8 cellular contexts compared by ENCODE assay signal in the genomic region with DNA sequence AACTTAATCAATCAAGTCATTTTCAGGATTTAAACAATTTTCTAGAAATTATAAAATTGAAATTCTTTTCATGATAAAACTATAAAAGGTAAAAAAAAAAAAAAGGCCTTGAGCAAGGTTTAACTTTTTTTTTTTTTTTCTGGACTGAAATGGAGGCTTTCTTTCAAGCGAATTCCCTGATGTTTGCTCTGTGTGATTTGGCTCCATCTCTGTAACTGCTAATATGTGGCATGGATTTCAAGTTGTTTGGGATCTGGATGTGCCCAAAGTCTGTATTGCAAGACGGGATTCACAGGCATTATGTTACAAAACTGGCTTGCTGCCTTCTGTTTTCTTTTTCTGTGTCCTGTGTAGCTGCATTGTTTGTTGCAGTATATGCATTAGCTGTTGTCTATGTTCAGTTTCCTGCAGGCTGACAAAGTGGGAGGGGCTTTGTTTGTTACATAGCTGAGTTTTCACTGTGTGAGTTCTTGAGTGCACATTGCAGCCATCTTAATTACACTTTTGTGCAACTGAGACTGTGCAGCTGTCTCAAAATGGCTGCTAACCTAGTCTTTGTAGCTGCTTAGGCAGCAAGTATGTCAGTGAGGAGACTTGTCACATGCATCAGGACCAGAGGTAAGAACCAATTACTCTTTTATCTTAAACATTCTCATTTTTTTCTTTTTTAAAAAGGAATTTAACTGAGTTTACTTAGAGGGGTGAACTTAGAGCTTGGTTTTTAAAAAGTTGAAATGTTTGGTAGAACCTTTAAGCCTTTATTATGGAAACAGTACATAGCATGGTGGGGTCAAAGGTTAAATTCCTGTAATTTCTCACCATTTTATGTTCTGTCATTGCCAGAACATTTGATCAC. TPM values are rescaled to one million over a fixed set of nuclear protein-coding genes. Genes with fewer than 3 reads are reported as not detected.
DNase-seq lines count a peak whose midpoint lies in the region; ATAC-seq, FAIRE-seq and TF ChIP-seq lines count a peak whose summit lies in the region.

No MANE protein-coding gene starts in this region.

- peaks cover 11% of the 10 kb centered on the region; the same call in 1 of the 2 replicates for H3K4me1 ChIP-seq in HepG2 (ENCODE audit: insufficient read depth, low read length)

- H4K20me1 ChIP-seq in HepG2 (ENCODE audit: insufficient read depth, low read length): no peaks in the 10 kb centered on the region

- H3K27ac ChIP-seq in HepG2 (ENCODE audit: extremely low read length, insufficient read depth, low read length): peak overlapping the region; percentile 84

- peaks cover 19% of the 10 kb centered on the region for H3K79me2 ChIP-seq in HepG2 (ENCODE audit: insufficient read depth, low read length)

- TF ChIP-seq POLR2A in GM18526 (IDR thresholded peaks at IDR 0.05; ENCODE audit: extremely low read depth, insufficient read length) (peak; percentile 24), HepG2 (IDR thresholded peaks at IDR 0.05; ENCODE audit: insufficient read depth in 1 of 2, low read depth in 2 of 2, low read length in 2 of 2) (peak; percentile 33 to 62; a peak in 3 of 4 replicates)

- H3K9ac ChIP-seq in HepG2 (ENCODE audit: insufficient read depth, low read depth, low read length): peak overlapping the region; percentile 60

- H3K4me3 ChIP-seq in AG09309 (ENCODE audit: control insufficient read depth, low read depth, low read length) (no peak overlapping the region), WI38 (ENCODE audit: low read depth, low read length) (peak overlapping the region; percentile 28), HepG2 (replicated peaks in 1 of 3; ENCODE audit: insufficient read depth in 1 of 3, low read depth in 2 of 3, low read length in 3 of 3) (peak overlapping the region; percentile 39 to 53 (median 51); a peak in 5 of 6 replicates)

- in situ Hi-C loops in HepG2 (cut with HindIII; ENCODE audit: extremely low pct_ligation_motif_present, low pct_unique_long_range_greater_than_20kb): loop anchor here (5.0 kb wide), 1 partner anchor 128 kb away; no protein-coding TSS in a partner anchor

- intact Hi-C loops in HepG2 (cut with micrococcal nuclease; ENCODE audit: unreplicated experiment): loop anchor here (1.0 kb wide), 2 partner anchors 9 to 128 kb away; no protein-coding TSS in a partner anchor

- H3K27me3 ChIP-seq in HepG2 (ENCODE audit: control insufficient read depth in 1 of 2, insufficient read depth in 2 of 2, low read length in 2 of 2): no peaks in the 10 kb centered on the region

- DNase-seq in AG09309 (ENCODE audit: low read depth) (peak; percentile 74), NCI-H2081 (lab: John Stamatoyannopoulos, UW) (peak; percentile 83 to 97), dermis microvascular lymphatic vessel endothelial cell (ENCODE audit: low read depth in 2 of 2) (peak; percentile 86 to 87), HepG2 (ENCODE audit: low spot score) (peak; percentile 88)
- DNase-seq in stimulated activated CD8-positive, alpha-beta memory T cell treated with anti-CD3 and anti-CD28 coated beads, Interleukin-12 subunit alpha, Interleukin-12 subunit beta, amount 100 ng/mL, for 1 hour (ENCODE audit: low read depth): peak; percentile 38

- FAIRE-seq in HepG2 (lab: Jason Lieb, UNC): peak; percentile 81

- TF ChIP-seq RAD21 in HepG2 (CRISPR knock-in tag; IDR thresholded peaks at IDR 0.05): 0 out of 2 replicates have a peak, but pooled peaks have one; percentile 17

- no peaks in the 10 kb centered on the region for H3K36me3 ChIP-seq in HepG2 (replicated peaks in 1 of 2; ENCODE audit: control insufficient read depth in 1 of 2, insufficient read depth in 2 of 2, low read length in 2 of 2)

- CTCF ChIA-PET in HepG2 (lab: Yijun Ruan, JAX; ENCODE audit: low intra/inter-chr PET ratio, low total read pairs): no interaction called here

- BruUV-seq in HepG2 (replicated peaks; lab: Mats Ljungman, UMichigan): no TSS peak

- peak; percentile 39 to 60; a peak in 2 of 4 replicates for TF ChIP-seq EP300 in HepG2 (IDR thresholded peaks at IDR 0.05; ENCODE audit: low read depth in 2 of 2, low read length in 2 of 2)
- no peak for TF ChIP-seq EP300 in HepG2 (CRISPR knock-in tag; IDR thresholded peaks at IDR 0.05; ENCODE audit: borderline replicate concordance)

- 0% methylated on average over 2 of the region's 2 CpGs for WGBS in HepG2 (ENCODE audit: low lambda C conversion rate)

- H3K4me2 ChIP-seq in HepG2 (ENCODE audit: low read depth, low read length): peak overlapping the region; percentile 55

- POLR2A ChIA-PET in HepG2 (lab: Yijun Ruan, JAX): interaction anchor here (1.1 to 3.1 kb wide), 4 partner anchors 10 to 386 kb away, joined by 4 to 39 read pairs (median 18); a partner anchor contains a TSS

- ATAC-seq in HG03025 (IDR thresholded peaks at IDR 0.05; ENCODE audit: low FRiP score, unreplicated experiment) (peak; percentile 88), HepG2 (peak; percentile 97)

- H3K9me3 ChIP-seq in HepG2 (ENCODE audit: low read length): peaks cover 5% of the 10 kb centered on the region

- TF ChIP-seq CTCF in AG09309 (IDR thresholded peaks at IDR 0.05; ENCODE audit: control insufficient read depth, insufficient read depth, low read depth, low read length, missing control alignments) (no peak), WI38 (IDR thresholded peaks at IDR 0.05; ENCODE audit: low read depth, low read length) (no peak), HepG2 (CRISPR knock-in tag; IDR thresholded peaks at IDR 0.05) (no peak)

- peak overlapping the region; percentile 88 for H2AFZ ChIP-seq in HepG2 (ENCODE audit: low read length)

TF ChIP-seq in HepG2, 621 proteins besides CTCF, POLR2A, EP300 and RAD21 (continues in another document):
- TF ChIP-seq, protein P1, sequence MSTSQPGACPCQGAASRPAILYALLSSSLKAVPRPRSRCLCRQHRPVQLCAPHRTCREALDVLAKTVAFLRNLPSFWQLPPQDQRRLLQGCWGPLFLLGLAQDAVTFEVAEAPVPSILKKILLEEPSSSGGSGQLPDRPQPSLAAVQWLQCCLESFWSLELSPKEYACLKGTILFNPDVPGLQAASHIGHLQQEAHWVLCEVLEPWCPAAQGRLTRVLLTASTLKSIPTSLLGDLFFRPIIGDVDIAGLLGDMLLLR (CRISPR knock-in tag; IDR thresholded peaks at IDR 0.05): no peak
- TF ChIP-seq, protein P2, sequence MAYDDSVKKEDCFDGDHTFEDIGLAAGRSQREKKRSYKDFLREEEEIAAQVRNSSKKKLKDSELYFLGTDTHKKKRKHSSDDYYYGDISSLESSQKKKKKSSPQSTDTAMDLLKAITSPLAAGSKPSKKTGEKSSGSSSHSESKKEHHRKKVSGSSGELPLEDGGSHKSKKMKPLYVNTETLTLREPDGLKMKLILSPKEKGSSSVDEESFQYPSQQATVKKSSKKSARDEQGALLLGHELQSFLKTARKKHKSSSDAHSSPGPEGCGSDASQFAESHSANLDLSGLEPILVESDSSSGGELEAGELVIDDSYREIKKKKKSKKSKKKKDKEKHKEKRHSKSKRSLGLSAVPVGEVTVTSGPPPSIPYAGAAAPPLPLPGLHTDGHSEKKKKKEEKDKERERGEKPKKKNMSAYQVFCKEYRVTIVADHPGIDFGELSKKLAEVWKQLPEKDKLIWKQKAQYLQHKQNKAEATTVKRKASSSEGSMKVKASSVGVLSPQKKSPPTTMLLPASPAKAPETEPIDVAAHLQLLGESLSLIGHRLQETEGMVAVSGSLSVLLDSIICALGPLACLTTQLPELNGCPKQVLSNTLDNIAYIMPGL (CRISPR knock-in tag; IDR thresholded peaks at IDR 0.05; ENCODE audit: borderline replicate concordance in 1 of 2, low read depth in 1 of 2): 0 out of 4 replicates have a peak, but pooled peaks have one; percentile 26 to 38
- TF ChIP-seq, protein P3, sequence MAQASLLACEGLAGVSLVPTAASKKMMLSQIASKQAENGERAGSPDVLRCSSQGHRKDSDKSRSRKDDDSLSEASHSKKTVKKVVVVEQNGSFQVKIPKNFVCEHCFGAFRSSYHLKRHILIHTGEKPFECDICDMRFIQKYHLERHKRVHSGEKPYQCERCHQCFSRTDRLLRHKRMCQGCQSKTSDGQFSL (CRISPR knock-in tag; IDR thresholded peaks at IDR 0.05): no peak

RNA-seq across cellular contexts. Expression of a gene that starts 19.5 kb away (rescaled TPM):
- total RNA-seq in dermis microvascular lymphatic vessel endothelial cell (14.4 and 14.9 TPM in 2 replicates), HepG2 (2016; rRNA removed; fragmentation: Illumina TruSeq; extraction: Trizol) (11.8 and 15.2 TPM in 2 replicates)
- total RNA-seq in HepG2 (2016; cell fraction: cytosol; rRNA removed; fragmentation: Illumina TruSeq; extraction: Trizol; ENCODE audit: low read depth): 13.2 and 15.0 TPM in 2 replicates
- total RNA-seq in HepG2 (2016; cell fraction: insoluble cytoplasmic fraction; rRNA removed; fragmentation: Illumina TruSeq; extraction: Trizol): 7.3 and 14.4 TPM in 2 replicates
- 15.8 and 17.6 TPM in 2 replicates for total RNA-seq in HepG2 (2016; cell fraction: membrane; rRNA removed; fragmentation: Illumina TruSeq; extraction: Trizol)
- 12.9 and 14.6 TPM in 2 replicates for total RNA-seq in HepG2 (2016; cell fraction: nucleus; rRNA removed; fragmentation: Illumina TruSeq; extraction: Trizol)
- 1.5 and 1.8 TPM in 2 replicates for polyA plus RNA-seq in HepG2 (2011; rRNA removed)
- 0.78 and 0.96 TPM in 2 replicates for polyA plus RNA-seq in HepG2 (2011; cell fraction: cytosol; rRNA removed)
- 1.6 and 1.9 TPM in 2 replicates for polyA plus RNA-seq in HepG2 (2011; cell fraction: nucleus; rRNA removed)
- 1.4 and 4.3 TPM in 2 replicates for polyA plus RNA-seq in HepG2 (2012)
- polyA plus RNA-seq in HepG2 (2016; cell fraction: cytosol; fragmentation: Illumina TruSeq; extraction: Trizol; ENCODE audit: low read depth): 0.19 and 0.22 TPM in 2 replicates
- polyA plus RNA-seq in HepG2 (2016; cell fraction: insoluble cytoplasmic fraction; fragmentation: Illumina TruSeq; extraction: Trizol; ENCODE audit: low read depth): 5.7 and 6.5 TPM in 2 replicates
- polyA plus RNA-seq in HepG2 (2016; cell fraction: membrane; fragmentation: Illumina TruSeq; extraction: Trizol; ENCODE audit: low read depth): 0.56 and 0.68 TPM in 2 replicates
- 3.9 and 4.7 TPM in 2 replicates for polyA plus RNA-seq in HepG2 (2016; cell fraction: nucleus; fragmentation: Illumina TruSeq; extraction: Trizol; ENCODE audit: insufficient read depth, low read depth)
- polyA minus RNA-seq in HepG2 (2011; rRNA and poly(A)+ RNA removed; ENCODE audit: low replicate concordance): 12.7 and 41.4 TPM in 2 replicates
- polyA minus RNA-seq in HepG2 (2011; cell fraction: cytosol; rRNA and poly(A)+ RNA removed): 4.7 TPM in 2 replicates
- 15.3 and 17.4 TPM in 2 replicates for polyA minus RNA-seq in HepG2 (2011; cell fraction: nucleus; rRNA and poly(A)+ RNA removed)

Comparison
In these comparisons a context has a peak if more than half of its experiments do, and no peak if none do; other contexts are left out.
1. DNase-seq: peak in every context shown above with its lines; median percentile 90 in NCI-H2081; 88 in HepG2; 86 in dermis microvascular lymphatic vessel endothelial cell; 74 in AG09309; 38 in stimulated activated CD8-positive, alpha-beta memory T cell treated with anti-CD3 and anti-CD28 coated beads, Interleukin-12 subunit alpha, Interleukin-12 subunit beta, amount 100 ng/mL, for 1 hour.